Comparison of ENCODE assay signal across 11 cellular contexts in the genomic region with DNA sequence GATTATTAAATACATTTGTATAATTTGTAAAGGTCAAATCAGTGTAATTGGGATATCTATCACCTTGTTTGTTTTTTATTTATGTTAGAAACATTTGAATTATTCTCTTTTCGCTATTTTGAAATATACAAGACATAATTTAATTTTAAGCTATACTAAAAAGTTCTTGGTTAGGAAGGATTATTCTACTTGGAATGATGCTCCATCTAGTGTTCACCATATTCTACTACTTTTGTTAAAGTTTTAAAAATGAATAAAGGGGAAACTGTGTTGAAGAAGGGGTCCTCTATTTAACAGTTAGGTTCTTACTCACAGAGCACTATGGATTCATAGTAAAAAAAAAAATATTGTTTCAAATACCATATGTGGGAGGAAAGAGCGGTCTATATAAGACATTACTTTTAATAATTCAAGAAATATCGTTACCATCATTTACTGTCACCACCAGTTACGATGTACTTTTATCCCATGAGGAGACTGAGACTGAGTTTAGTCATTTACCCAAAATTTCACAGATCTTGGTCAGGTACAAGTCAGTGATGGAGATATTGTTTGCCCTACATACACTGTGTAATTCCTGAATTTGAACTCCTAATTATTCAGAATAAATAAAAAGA. TPM values are rescaled to one million over a fixed set of nuclear protein-coding genes. Genes with fewer than 3 reads are reported as not detected.
A peak's percentile ranks its signal among the peaks of the same experiment; 100 is the strongest.
DNase-seq lines count a peak whose midpoint lies in the region; TF ChIP-seq lines count a peak whose summit lies in the region.
"Had no signal": no experiment of that assay in that cellular context is flagged by ENCODE, and none has a peak within 500 bp of the region (broad histone marks: within the 10 kb centered on the region; RNA-seq: fewer than 3 reads in every experiment).

No MANE protein-coding gene starts in this region.

- H3K4me1 Mint-ChIP-seq in T-helper 2 cell treated with Interferon-gamma antibody and Interleukin-4, amounts not matched to agents 5 μg/mL and 100 μg/mL, for 36 hours (ENCODE audit: low read depth): peaks cover 9% of the 10 kb centered on the region
- peaks cover 9% of the 10 kb centered on the region for H3K4me1 Mint-ChIP-seq in nephron progenitor cell

- H3K27me3 Mint-ChIP-seq in T-helper 2 cell treated with Interferon-gamma antibody and Interleukin-4, amounts not matched to agents 5 μg/mL and 100 μg/mL, for 36 hours (ENCODE audit: low read depth): peaks cover 3% of the 10 kb centered on the region
- peaks cover 9% of the 10 kb centered on the region for H3K27me3 Mint-ChIP-seq in nephron progenitor cell (ENCODE audit: low read depth, poor library complexity)
- H3K27me3 Mint-ChIP-seq: stimulated activated naive CD8-positive, alpha-beta T cell treated with anti-CD3 and anti-CD28 coated beads, Interleukin-15, Interleukin-2, amounts not matched to agents 100 ng/mL and 50 ng/mL, for 24 hours had no signal

- H3K9me3 ChIP-seq in testis (no peaks in the 10 kb centered on the region), colonic mucosa (no peaks in the 10 kb centered on the region)

- no peaks in the 10 kb centered on the region for H3K36me3 ChIP-seq in testis (ENCODE audit: low read depth, missing control alignments)
- H3K36me3 ChIP-seq in colonic mucosa: no peaks in the 10 kb centered on the region

- peaks cover 2% of the 10 kb centered on the region for H3K36me3 Mint-ChIP-seq in T-helper 2 cell treated with Interferon-gamma antibody and Interleukin-4, amounts not matched to agents 5 μg/mL and 100 μg/mL, for 36 hours (ENCODE audit: low read depth)
- peaks cover 8% of the 10 kb centered on the region for H3K36me3 Mint-ChIP-seq in nephron progenitor cell (ENCODE audit: low read depth)

- no peak overlapping the region for H3K27ac Mint-ChIP-seq in T-helper 2 cell treated with Interferon-gamma antibody and Interleukin-4, amounts not matched to agents 5 μg/mL and 100 μg/mL, for 36 hours
- no peak overlapping the region for H3K27ac Mint-ChIP-seq in nephron progenitor cell
- H3K27ac Mint-ChIP-seq: CD4-positive, CD25-positive, alpha-beta regulatory T cell; stimulated activated naive CD8-positive, alpha-beta T cell treated with anti-CD3 and anti-CD28 coated beads, Interleukin-15, Interleukin-2, amounts not matched to agents 100 ng/mL and 50 ng/mL, for 24 hours had no signal

- no peak overlapping the region for H3K4me3 Mint-ChIP-seq in T-helper 2 cell treated with Interferon-gamma antibody and Interleukin-4, amounts not matched to agents 5 μg/mL and 100 μg/mL, for 36 hours
- no peak overlapping the region for H3K4me3 Mint-ChIP-seq in nephron progenitor cell
- H3K4me3 Mint-ChIP-seq: CD4-positive, CD25-positive, alpha-beta regulatory T cell; stimulated activated naive CD8-positive, alpha-beta T cell treated with anti-CD3 and anti-CD28 coated beads, Interleukin-15, Interleukin-2, amounts not matched to agents 100 ng/mL and 50 ng/mL, for 24 hours had no signal

- no peak overlapping the region for H3K9ac ChIP-seq in colonic mucosa (ENCODE audit: low read depth in 2 of 2, low read length in 2 of 2)

- intact Hi-C loops in testis (cut with DNase I; ENCODE audit: low total_unique reads) (no loop called here), colonic mucosa (cut with DNase I) (loop anchor here (2.0 kb wide), 1 partner anchor 56 kb away; no protein-coding TSS in a partner anchor)

- 85 to 88% methylated on average over 4 of the region's 4 CpGs for WGBS in testis, 2 donors

- no peak for TF ChIP-seq POLR2A in testis (IDR thresholded peaks at IDR 0.05)

- DNase-seq in NCI-H2171 treated with DMSO at 0.1 percent for 48 hours (lab: John Stamatoyannopoulos, UW): peak; percentile 18
- no peak for DNase-seq in NCI-H2171 (lab: John Stamatoyannopoulos, UW)
- DNase-seq in RPMI7951 (ENCODE audit: low read depth): peak; percentile 9
- DNase-seq in fibroblast of mammary gland (ENCODE audit: low read depth): peak; percentile 56
- no peak for DNase-seq in testis
- DNase-seq in colonic mucosa: no peak
- no peak for DNase-seq in T-helper 2 cell treated with Interferon-gamma antibody and Interleukin-4, amounts not matched to agents 5 μg/mL and 100 μg/mL, for 36 hours (ENCODE audit: low spot score)
- DNase-seq in nephron progenitor cell: no peak
- DNase-seq: CD4-positive, CD25-positive, alpha-beta regulatory T cell; NCI-H510A had no signal

- H3K9me3 Mint-ChIP-seq in T-helper 2 cell treated with Interferon-gamma antibody and Interleukin-4, amounts not matched to agents 5 μg/mL and 100 μg/mL, for 36 hours: peaks cover 7% of the 10 kb centered on the region
- H3K9me3 Mint-ChIP-seq in nephron progenitor cell: peaks cover 12% of the 10 kb centered on the region
- H3K9me3 Mint-ChIP-seq: stimulated activated naive CD8-positive, alpha-beta T cell treated with anti-CD3 and anti-CD28 coated beads, Interleukin-15, Interleukin-2, amounts not matched to agents 100 ng/mL and 50 ng/mL, for 24 hours had no signal

- H3K27ac ChIP-seq in testis (no peak overlapping the region), colonic mucosa (no peak overlapping the region)

- H3K27me3 ChIP-seq in testis (no peaks in the 10 kb centered on the region), colonic mucosa (no peaks in the 10 kb centered on the region)

- no peaks in the 10 kb centered on the region for H3K4me1 ChIP-seq in testis
- H3K4me1 ChIP-seq in colonic mucosa: peaks cover 17% of the 10 kb centered on the region

- H3K4me3 ChIP-seq in fibroblast of mammary gland (ENCODE audit: control insufficient read depth, low read depth, low read length): no peak overlapping the region
- H3K4me3 ChIP-seq in testis: no peak overlapping the region
- H3K4me3 ChIP-seq in colonic mucosa: no peak overlapping the region

- TF ChIP-seq CTCF in fibroblast of mammary gland (conservative IDR thresholded peaks at IDR 0.05; ENCODE audit: control insufficient read depth, insufficient read depth, low read depth, low read length) (peak; percentile 40), testis (IDR thresholded peaks at IDR 0.05) (peak in 2 of 3 experiments; percentile 36 to 51), colonic mucosa (IDR thresholded peaks at IDR 0.05) (no peak), nephron progenitor cell (IDR thresholded peaks at IDR 0.05) (no peak)

RNA-seq across cellular contexts. Expression of gene STOM, which starts 6.3 kb away (rescaled TPM):
- total RNA-seq in RPMI7951 (2014; rRNA removed; shearing (Covaris generic)): 43.7 and 45.1 TPM in 2 replicates
- total RNA-seq in testis: 10 to 100 TPM; 49.7 to 53.6 TPM
- polyA plus RNA-seq in testis (ENCODE audit: insufficient read depth, low read depth, low replicate concordance): 82.3 TPM
- total RNA-seq in colonic mucosa: 100 to 1,000 TPM in 1 of 2 donors, 10 to 100 TPM in 1; 58.7 to 110 TPM

Comparison
In these comparisons a context has a peak if more than half of its experiments do, and no peak if none do; other contexts are left out.
1. DNase-seq: peak in NCI-H2171 treated with DMSO at 0.1 percent for 48 hours (single experiment), RPMI7951 (single experiment) and fibroblast of mammary gland (single experiment); none in NCI-H2171 (single experiment), testis (single experiment), colonic mucosa (single experiment), T-helper 2 cell treated with Interferon-gamma antibody and Interleukin-4, amounts not matched to agents 5 μg/mL and 100 μg/mL, for 36 hours (single experiment) and nephron progenitor cell (single experiment).
2. CTCF ChIP-seq: peak in fibroblast of mammary gland (single experiment) and testis (2 of 3); none in colonic mucosa (single experiment) and nephron progenitor cell (single experiment).